Comparison of ENCODE assay signal across 2 cellular contexts in genomic region chr10:17062493-17063487, GRCh38.
TF ChIP-seq lines count a peak whose summit lies in the region.

No MANE protein-coding gene starts in this region.

TF ChIP-seq in HEK293, 187 proteins besides CTCF, POLR2A, EP300 and RAD21 (continued from another document and continues in another):
- TF ChIP-seq HIC1 (tag by site-specific recombination; IDR thresholded peaks at IDR 0.05) (peak; percentile 89), KLF8 (tag by site-specific recombination; IDR thresholded peaks at IDR 0.05) (peak; percentile 35; the same call in 1 of the 2 replicates), ZXDB (tag by site-specific recombination; IDR thresholded peaks at IDR 0.05) (peak; percentile 30; the same call in 1 of the 2 replicates), WT1 (tag by site-specific recombination; IDR thresholded peaks at IDR 0.05) (no peak), ZNF157 (tag by site-specific recombination; IDR thresholded peaks at IDR 0.05) (no peak), ZFP3 (tag by site-specific recombination; IDR thresholded peaks at IDR 0.05; ENCODE audit: low read depth) (no peak), PRDM1 (tag by site-specific recombination; IDR thresholded peaks at IDR 0.05) (peak; percentile 82; the same call in 1 of the 2 replicates), BCL11B (tag by site-specific recombination; IDR thresholded peaks at IDR 0.05; ENCODE audit: low read depth) (no peak), ZNF223 (tag by site-specific recombination; IDR thresholded peaks at IDR 0.05) (no peak), ZNF473 (tag by site-specific recombination; IDR thresholded peaks at IDR 0.05) (no peak), BCL11A (tag by site-specific recombination; IDR thresholded peaks at IDR 0.05; ENCODE audit: low read depth) (peak; percentile 62; the same call in 1 of the 2 replicates), ZNF155 (tag by site-specific recombination; IDR thresholded peaks at IDR 0.05) (no peak), ZNF629 (tag by site-specific recombination; IDR thresholded peaks at IDR 0.05) (peak; percentile 88), HOXA7 (CRISPR knock-in tag; IDR thresholded peaks at IDR 0.05; ENCODE audit: borderline replicate concordance) (no peak), ELK4 (IDR thresholded peaks at IDR 0.05; ENCODE audit: borderline replicate concordance, low read depth, low read length) (no peak), ZNF768 (tag by site-specific recombination; IDR thresholded peaks at IDR 0.05) (no peak), ZBTB10 (tag by site-specific recombination; IDR thresholded peaks at IDR 0.05) (no peak), ATF2 (tag by site-specific recombination; IDR thresholded peaks at IDR 0.05; ENCODE audit: low read depth) (peak; percentile 62), BCL6B (tag by site-specific recombination; IDR thresholded peaks at IDR 0.05) (no peak), GLIS2 (tag by site-specific recombination; IDR thresholded peaks at IDR 0.05) (no peak), ZBTB17 (tag by site-specific recombination; IDR thresholded peaks at IDR 0.05) (peak; percentile 82)

TF ChIP-seq in K562, 482 proteins besides CTCF, POLR2A, EP300 and RAD21 (continued from another document):
- no peak for TF ChIP-seq ILF3 (IDR thresholded peaks at IDR 0.05; ENCODE audit: borderline replicate concordance)
- no peak for TF ChIP-seq THRB (CRISPR knock-in tag; conservative IDR thresholded peaks at IDR 0.05)
- no peak for TF ChIP-seq KLF6 (CRISPR knock-in tag; IDR thresholded peaks at IDR 0.05; ENCODE audit: borderline replicate concordance)
- no peak for TF ChIP-seq ZMIZ1 (IDR thresholded peaks at IDR 0.05; ENCODE audit: low read depth in 2 of 2, low read length in 2 of 2)
- TF ChIP-seq HMBOX1 (IDR thresholded peaks at IDR 0.05) = peak; percentile 26; the same call in 1 of the 2 replicates
- no peak for TF ChIP-seq KLF13 (tag; IDR thresholded peaks at IDR 0.05; ENCODE audit: borderline replicate concordance, low read depth)
- no peak for TF ChIP-seq XRCC3 (IDR thresholded peaks at IDR 0.05)
- TF ChIP-seq FOXO4 (CRISPR knock-in tag; IDR thresholded peaks at IDR 0.05) = no peak
- TF ChIP-seq ZNF408 (CRISPR knock-in tag; IDR thresholded peaks at IDR 0.05; ENCODE audit: low read depth) = no peak
- no peak for TF ChIP-seq ADNP (tag; IDR thresholded peaks at IDR 0.05)
- no peak for TF ChIP-seq ZNF77 (CRISPR knock-in tag; IDR thresholded peaks at IDR 0.05)
- TF ChIP-seq FOXA1 (IDR thresholded peaks at IDR 0.05; ENCODE audit: borderline replicate concordance) = no peak
- TF ChIP-seq RFX7 (CRISPR knock-in tag; IDR thresholded peaks at IDR 0.05) = no peak
- TF ChIP-seq NR2C2 (CRISPR knock-in tag; IDR thresholded peaks at IDR 0.05) = no peak
- TF ChIP-seq NR2C2 (tag; IDR thresholded peaks at IDR 0.05) = no peak
- no peak for TF ChIP-seq GTF2A2 (tag; IDR thresholded peaks at IDR 0.05)
- TF ChIP-seq MAFK (IDR thresholded peaks at IDR 0.05; ENCODE audit: low read length) = no peak
- no peak for TF ChIP-seq TAF9B (IDR thresholded peaks at IDR 0.05; ENCODE audit: partially characterized antibody)
- TF ChIP-seq FOSL1 (tag; conservative IDR thresholded peaks at IDR 0.05) = no peak; the same call in 1 of the 2 replicates
- no peak for TF ChIP-seq CREB3 (tag; conservative IDR thresholded peaks at IDR 0.05; ENCODE audit: low read depth)
- TF ChIP-seq KDM5B (IDR thresholded peaks at IDR 0.05; ENCODE audit: insufficient replicate concordance, low read depth, low read length) = no peak
- TF ChIP-seq CTBP1 (IDR thresholded peaks at IDR 0.05; ENCODE audit: borderline replicate concordance) = peak; percentile 20; the same call in 1 of the 2 replicates
